In the genomic region with DNA sequence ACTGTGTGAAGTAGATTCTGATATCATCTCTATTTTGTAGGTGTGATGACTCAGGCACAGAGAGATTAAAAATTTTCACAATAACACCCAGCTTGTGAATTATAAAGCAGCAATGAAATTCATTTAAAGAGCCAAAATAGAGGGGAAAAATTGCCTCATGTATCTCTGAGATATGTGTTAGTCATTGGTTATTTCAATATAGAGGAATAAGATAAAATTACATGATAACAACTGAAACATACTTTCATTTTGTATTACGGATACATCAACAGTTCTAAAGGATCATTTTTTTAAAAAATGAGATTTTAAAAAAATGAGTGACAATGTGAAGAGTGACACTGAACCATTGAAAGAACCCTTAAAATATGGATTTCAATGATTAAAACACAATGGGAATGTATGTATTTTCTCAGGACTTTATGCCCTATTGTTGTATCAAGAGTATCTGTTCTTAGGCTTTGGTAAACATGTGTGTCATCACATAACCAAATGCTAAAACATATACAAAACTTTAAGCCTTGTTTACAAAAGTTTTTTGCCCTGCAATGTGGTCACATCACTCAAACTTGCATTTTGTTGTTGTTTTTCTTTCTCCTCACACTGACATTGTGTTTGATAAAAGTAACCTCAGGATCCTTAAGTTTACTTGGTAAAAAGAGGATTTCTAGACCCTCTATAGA, we compare ENCODE assay signal across 13 cellular contexts.
DNase-seq lines count a peak whose midpoint lies in the region; ATAC-seq and TF ChIP-seq lines count a peak whose summit lies in the region.
"Had no signal": no experiment of that assay in that cellular context is flagged by ENCODE, and none has a peak within 500 bp of the region (broad histone marks: within the 10 kb centered on the region; RNA-seq: fewer than 3 reads in every experiment).

No MANE protein-coding gene starts in this region.

- ATAC-seq in stimulated activated naive CD8-positive, alpha-beta T cell treated with anti-CD3 and anti-CD28 coated beads, Interleukin-15, Interleukin-2, amounts not matched to agents 100 U/mL and 50 U/mL, for 24 hours: peak; percentile 49
- no peak for ATAC-seq in stimulated activated naive CD8-positive, alpha-beta T cell treated with anti-CD3 and anti-CD28 coated beads, Interleukin-15, amount 100 ng/mL, for 72 hours
- ATAC-seq in left ventricle myocardium superior: peak; percentile 61
- ATAC-seq in GM21619 (IDR thresholded peaks at IDR 0.05; ENCODE audit: unreplicated experiment): no peak

- TF ChIP-seq CTCF in astrocyte of the spinal cord (IDR thresholded peaks at IDR 0.05; ENCODE audit: low read depth, low read length): no peak

- H3K27me3 Mint-ChIP-seq in stimulated activated naive CD8-positive, alpha-beta T cell treated with anti-CD3 and anti-CD28 coated beads, Interleukin-15, amount 100 ng/mL, for 72 hours: no peaks in the 10 kb centered on the region
- H3K27me3 Mint-ChIP-seq in activated T-helper 2 cell treated with anti-CD3 and anti-CD28 coated beads, Interferon-gamma antibody, Interleukin-2, Interleukin-4, amounts not matched to agents 10 μg/mL and 5 μg/mL and 100 μg/mL, durations not matched to agents 14 hours and 24 hours and 36 hours (ENCODE audit: low read depth): no peaks in the 10 kb centered on the region

- intact Hi-C loops in left ventricle myocardium superior (cut with micrococcal nuclease): no loop called here
- intact Hi-C loops in activated T-helper 2 cell treated with anti-CD3 and anti-CD28 coated beads, Interferon-gamma antibody, Interleukin-2, Interleukin-4, amounts not matched to agents 10 μg/mL and 5 μg/mL and 100 μg/mL, durations not matched to agents 14 hours and 24 hours and 36 hours (cut with micrococcal nuclease): no loop called here

- DNase-seq in stimulated activated naive CD8-positive, alpha-beta T cell treated with anti-CD3 and anti-CD28 coated beads, Interleukin-15, Interleukin-2, amounts not matched to agents 100 U/mL and 50 U/mL, for 24 hours: no peak
- DNase-seq in stimulated activated naive CD8-positive, alpha-beta T cell treated with anti-CD3 and anti-CD28 coated beads, Interleukin-15, amount 100 ng/mL, for 72 hours: no peak
- DNase-seq in astrocyte of the spinal cord (ENCODE audit: low read depth, low spot score) (peak; percentile 19), left ventricle myocardium superior (no peak), nucleus accumbens (lab: John Stamatoyannopoulos, UW) (no peak)
- DNase-seq in activated naive CD4-positive, alpha-beta T cell treated with Interleukin-2 at 50 U/mL for 16 hours: no peak
- DNase-seq in activated T-helper 2 cell treated with anti-CD3 and anti-CD28 coated beads, Interferon-gamma antibody, Interleukin-2, Interleukin-4, amounts not matched to agents 10 μg/mL and 5 μg/mL and 100 μg/mL, durations not matched to agents 14 hours and 24 hours and 36 hours (ENCODE audit: low spot score): no peak
- DNase-seq: activated naive CD4-positive, alpha-beta T cell; NCI-H2171 treated with DMSO at 0.1 percent for 48 hours had no signal

- H3K4me3 ChIP-seq in astrocyte of the spinal cord (ENCODE audit: low read depth, low read length): no peak overlapping the region
- H3K4me3 ChIP-seq: neural progenitor cell had no signal

- H3K27ac Mint-ChIP-seq in stimulated activated naive CD8-positive, alpha-beta T cell treated with anti-CD3 and anti-CD28 coated beads, Interleukin-15, amount 100 ng/mL, for 72 hours: no peak overlapping the region
- H3K27ac Mint-ChIP-seq in activated T-helper 2 cell treated with anti-CD3 and anti-CD28 coated beads, Interferon-gamma antibody, Interleukin-2, Interleukin-4, amounts not matched to agents 10 μg/mL and 5 μg/mL and 100 μg/mL, durations not matched to agents 14 hours and 24 hours and 36 hours: no peak overlapping the region
- H3K27ac Mint-ChIP-seq: neural progenitor cell; stimulated activated naive CD8-positive, alpha-beta T cell treated with anti-CD3 and anti-CD28 coated beads, Interleukin-15, Interleukin-2, amounts not matched to agents 100 ng/mL and 50 ng/mL, for 24 hours had no signal

- no peak overlapping the region for H3K4me3 Mint-ChIP-seq in stimulated activated naive CD8-positive, alpha-beta T cell treated with anti-CD3 and anti-CD28 coated beads, Interleukin-15, amount 100 ng/mL, for 72 hours
- H3K4me3 Mint-ChIP-seq in activated T-helper 2 cell treated with anti-CD3 and anti-CD28 coated beads, Interferon-gamma antibody, Interleukin-2, Interleukin-4, amounts not matched to agents 10 μg/mL and 5 μg/mL and 100 μg/mL, durations not matched to agents 14 hours and 24 hours and 36 hours (ENCODE audit: low read depth): no peak overlapping the region
- H3K4me3 Mint-ChIP-seq: central memory CD8-positive, alpha-beta T cell; neural progenitor cell; stimulated activated naive CD8-positive, alpha-beta T cell treated with anti-CD3 and anti-CD28 coated beads, Interleukin-15, Interleukin-2, amounts not matched to agents 100 ng/mL and 50 ng/mL, for 24 hours had no signal

- H3K36me3 Mint-ChIP-seq in activated T-helper 2 cell treated with anti-CD3 and anti-CD28 coated beads, Interferon-gamma antibody, Interleukin-2, Interleukin-4, amounts not matched to agents 10 μg/mL and 5 μg/mL and 100 μg/mL, durations not matched to agents 14 hours and 24 hours and 36 hours (ENCODE audit: low read depth): no peaks in the 10 kb centered on the region
- H3K36me3 Mint-ChIP-seq: neural progenitor cell had no signal

- in situ Hi-C loops in astrocyte of the spinal cord (cut with HindIII; ENCODE audit: low sequenced_read_pairs): no loop called here

- no peaks in the 10 kb centered on the region for H3K9me3 Mint-ChIP-seq in stimulated activated naive CD8-positive, alpha-beta T cell treated with anti-CD3 and anti-CD28 coated beads, Interleukin-15, amount 100 ng/mL, for 72 hours
- no peaks in the 10 kb centered on the region for H3K9me3 Mint-ChIP-seq in activated T-helper 2 cell treated with anti-CD3 and anti-CD28 coated beads, Interferon-gamma antibody, Interleukin-2, Interleukin-4, amounts not matched to agents 10 μg/mL and 5 μg/mL and 100 μg/mL, durations not matched to agents 14 hours and 24 hours and 36 hours
- H3K9me3 Mint-ChIP-seq: central memory CD8-positive, alpha-beta T cell; neural progenitor cell; stimulated activated naive CD8-positive, alpha-beta T cell treated with anti-CD3 and anti-CD28 coated beads, Interleukin-15, Interleukin-2, amounts not matched to agents 100 ng/mL and 50 ng/mL, for 24 hours had no signal

- H3K4me1 Mint-ChIP-seq in stimulated activated naive CD8-positive, alpha-beta T cell treated with anti-CD3 and anti-CD28 coated beads, Interleukin-15, amount 100 ng/mL, for 72 hours: no peaks in the 10 kb centered on the region
- no peaks in the 10 kb centered on the region for H3K4me1 Mint-ChIP-seq in activated T-helper 2 cell treated with anti-CD3 and anti-CD28 coated beads, Interferon-gamma antibody, Interleukin-2, Interleukin-4, amounts not matched to agents 10 μg/mL and 5 μg/mL and 100 μg/mL, durations not matched to agents 14 hours and 24 hours and 36 hours (ENCODE audit: low read depth)
- H3K4me1 Mint-ChIP-seq: central memory CD8-positive, alpha-beta T cell had no signal

Comparison
In these comparisons a context has a peak if more than half of its experiments do, and no peak if none do; other contexts are left out.
1. ATAC-seq: peak in stimulated activated naive CD8-positive, alpha-beta T cell treated with anti-CD3 and anti-CD28 coated beads, Interleukin-15, Interleukin-2, amounts not matched to agents 100 U/mL and 50 U/mL, for 24 hours (single experiment) and left ventricle myocardium superior (single experiment); none in stimulated activated naive CD8-positive, alpha-beta T cell treated with anti-CD3 and anti-CD28 coated beads, Interleukin-15, amount 100 ng/mL, for 72 hours (single experiment) and GM21619 (single experiment).